19 cellular contexts compared by ENCODE assay signal in genomic region chr1:227731241-227731677, GRCh38.
"Had no signal": no experiment of that assay in that cellular context is flagged by ENCODE, and none has a peak within 500 bp of the region (broad histone marks: within the 10 kb centered on the region; RNA-seq: fewer than 3 reads in every experiment).

No MANE protein-coding gene starts in this region.

- H3K9me3 Mint-ChIP-seq: dendritic cell treated with granulocyte-macrophage colony-stimulating factor and Interleukin-4, amounts not matched to agents 40 ng/mL and 50 ng/mL, for 4 days; naive thymus-derived CD4-positive, alpha-beta T cell; type B pancreatic cell had no signal

- H3K27ac ChIP-seq: foreskin keratinocyte, psoas muscle, suprapubic skin had no signal

- H3K4me2 ChIP-seq: smooth muscle cell had no signal

- H3K9me3 ChIP-seq: mucosa of descending colon, psoas muscle, suprapubic skin had no signal

- H3K27me3 ChIP-seq: foreskin keratinocyte, suprapubic skin had no signal

- H3K27me3 Mint-ChIP-seq: activated naive CD8-positive, alpha-beta T cell had no signal

- DNase-seq: activated CD4-positive, alpha-beta T cell treated with anti-CD3 and anti-CD28 coated beads, Interleukin-2, amount 50 U/mL, for 4 hours; activated gamma-delta T cell; activated T-cell treated with anti-CD3 and anti-CD28 coated beads, Interleukin-2, amount 50 U/mL, for 48 hours; effector memory CD4-positive, alpha-beta T cell; foreskin keratinocyte; head of caudate nucleus; kidney glomerular epithelial cell; mucosa of descending colon; naive thymus-derived CD4-positive, alpha-beta T cell; psoas muscle; stimulated activated naive CD8-positive, alpha-beta T cell treated with anti-CD3 and anti-CD28 coated beads, Interleukin-15, Interleukin-2, amounts not matched to agents 100 U/mL and 50 U/mL, for 24 hours; T-helper 1 cell; T1000 had no signal

- H3K27ac Mint-ChIP-seq: activated naive CD8-positive, alpha-beta T cell; dendritic cell treated with granulocyte-macrophage colony-stimulating factor and Interleukin-4, amounts not matched to agents 40 ng/mL and 50 ng/mL, for 4 days; type B pancreatic cell had no signal

- H3K36me3 Mint-ChIP-seq: activated naive CD8-positive, alpha-beta T cell; brain had no signal

- H3K4me3 Mint-ChIP-seq: activated naive CD8-positive, alpha-beta T cell; dendritic cell treated with granulocyte-macrophage colony-stimulating factor and Interleukin-4, amounts not matched to agents 40 ng/mL and 50 ng/mL, for 4 days; naive thymus-derived CD4-positive, alpha-beta T cell; type B pancreatic cell had no signal

- H3K4me3 ChIP-seq: mucosa of descending colon, psoas muscle, smooth muscle cell, suprapubic skin had no signal
